In the genomic region with DNA sequence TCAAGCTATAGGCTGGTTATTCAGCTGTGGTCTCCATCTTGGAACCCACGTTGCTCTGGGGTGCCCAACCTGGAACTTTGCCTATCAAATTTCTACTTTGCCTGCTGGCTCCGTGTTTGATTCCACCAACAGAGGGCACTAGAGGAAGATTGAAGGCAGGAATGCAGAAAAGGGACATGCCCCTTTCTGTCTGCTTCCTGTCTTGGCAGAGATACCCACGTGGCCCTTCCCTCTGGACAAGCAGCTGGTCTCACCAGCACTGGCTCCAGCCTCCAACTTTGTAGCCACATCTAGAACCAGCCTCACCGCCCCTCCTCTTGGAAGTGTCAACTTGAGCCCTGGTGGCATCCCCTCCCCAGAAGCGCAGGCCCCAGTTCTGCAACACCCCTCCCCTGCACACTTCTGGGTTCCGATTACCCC, we compare ENCODE assay signal across 8 cellular contexts. TPM values are rescaled to one million over a fixed set of nuclear protein-coding genes. Genes with fewer than 3 reads are reported as not detected.
DNase-seq lines count a peak whose midpoint lies in the region; ATAC-seq lines count a peak whose summit lies in the region.

No MANE protein-coding gene starts in this region.

- H3K27me3 Mint-ChIP-seq in activated naive CD8-positive, alpha-beta T cell treated with anti-CD3 and anti-CD28 coated beads, Interleukin-2, amount 50 U/mL, for 24 hours, result no peaks in the 10 kb centered on the region
- H3K27me3 Mint-ChIP-seq in immature natural killer cell (ENCODE audit: low read depth in 3 of 3), result peaks cover 11 to 14% (median 12%) of the 10 kb centered on the region in 3 donors

- DNase-seq in EH (ENCODE audit: low read depth) (peak; percentile 77), M059J (ENCODE audit: low read depth) (peak; percentile 68), T follicular helper cell (ENCODE audit: low read depth) (peak; percentile 25), immature natural killer cell (peak; percentile 28 to 37 (median 33))
- DNase-seq in activated naive CD8-positive, alpha-beta T cell treated with anti-CD3 and anti-CD28 coated beads, Interleukin-2, amount 50 U/mL, for 24 hours, result peak; percentile 71
- peak in 2 of 3 donors; percentile 26 to 27 for DNase-seq in stimulated activated CD4-positive, alpha-beta T cell treated with anti-CD3 and anti-CD28 coated beads, TNF-alpha, amount 100 ng/mL, for 1 hour (ENCODE audit: low read depth in 3 of 3, low spot score in 1 of 3)

- H3K9me3 Mint-ChIP-seq in activated naive CD8-positive, alpha-beta T cell treated with anti-CD3 and anti-CD28 coated beads, Interleukin-2, amount 50 U/mL, for 24 hours, result no peaks in the 10 kb centered on the region
- H3K9me3 Mint-ChIP-seq in immature natural killer cell, result peaks cover 0 to 3% (median 0%) of the 10 kb centered on the region in 6 donors

- peak overlapping the region; percentile 67 for H3K27ac Mint-ChIP-seq in activated naive CD8-positive, alpha-beta T cell treated with anti-CD3 and anti-CD28 coated beads, Interleukin-2, amount 50 U/mL, for 24 hours
- H3K27ac Mint-ChIP-seq in immature natural killer cell, result no peak overlapping the region

- peak; percentile 79 for ATAC-seq in activated naive CD8-positive, alpha-beta T cell treated with anti-CD3 and anti-CD28 coated beads, Interleukin-2, amount 50 U/mL, for 24 hours
- no peak for ATAC-seq in GM18502 (IDR thresholded peaks at IDR 0.05; ENCODE audit: poor library complexity, unreplicated experiment)
- no peak for ATAC-seq in HG02973 (IDR thresholded peaks at IDR 0.05; ENCODE audit: unreplicated experiment)

- no peaks in the 10 kb centered on the region for H3K36me3 Mint-ChIP-seq in activated naive CD8-positive, alpha-beta T cell treated with anti-CD3 and anti-CD28 coated beads, Interleukin-2, amount 50 U/mL, for 24 hours (ENCODE audit: low read depth)
- H3K36me3 Mint-ChIP-seq in immature natural killer cell, result no peaks in the 10 kb centered on the region

- peaks cover 5% of the 10 kb centered on the region for H3K4me1 Mint-ChIP-seq in activated naive CD8-positive, alpha-beta T cell treated with anti-CD3 and anti-CD28 coated beads, Interleukin-2, amount 50 U/mL, for 24 hours
- no peaks in the 10 kb centered on the region for H3K4me1 Mint-ChIP-seq in immature natural killer cell

- no peak overlapping the region for H3K4me3 Mint-ChIP-seq in activated naive CD8-positive, alpha-beta T cell treated with anti-CD3 and anti-CD28 coated beads, Interleukin-2, amount 50 U/mL, for 24 hours
- H3K4me3 Mint-ChIP-seq in immature natural killer cell, result no peak overlapping the region

RNA-seq across cellular contexts. Expression of gene ZNF438, which starts 52.1 kb away (rescaled TPM):
- total RNA-seq in M059J (2014; rRNA removed; shearing (Covaris generic)), result 2.5 and 3.4 TPM in 2 replicates
- polyA plus RNA-seq in immature natural killer cell, result 1 to 10 TPM; 1.6 to 5.0 (median 3.4) TPM

Comparison
In these comparisons a context has a peak if more than half of its experiments do, and no peak if none do; other contexts are left out.
1. DNase-seq: peak in every context shown above with its lines; median percentile 77 in EH; 71 in activated naive CD8-positive, alpha-beta T cell treated with anti-CD3 and anti-CD28 coated beads, Interleukin-2, amount 50 U/mL, for 24 hours; 68 in M059J; 33 in immature natural killer cell; 26 in stimulated activated CD4-positive, alpha-beta T cell treated with anti-CD3 and anti-CD28 coated beads, TNF-alpha, amount 100 ng/mL, for 1 hour; 25 in T follicular helper cell.